Comparison of ENCODE assay signal across 22 cellular contexts in genomic region chrX:53272808-53273337, GRCh38. TPM values are rescaled to one million over a fixed set of nuclear protein-coding genes. Genes with fewer than 3 reads are reported as not detected.
DNase-seq lines count a peak whose midpoint lies in the region; ATAC-seq, FAIRE-seq and TF ChIP-seq lines count a peak whose summit lies in the region.
"Had no signal": no experiment of that assay in that cellular context is flagged by ENCODE, and none has a peak within 500 bp of the region (broad histone marks: within the 10 kb centered on the region; RNA-seq: fewer than 3 reads in every experiment).

No MANE protein-coding gene starts in this region.

- SMC1A ChIA-PET in GM12878 (lab: Charles Lee; ENCODE audit: uncharacterized antibody, unreplicated experiment) = no interaction called here

- no peak for TF ChIP-seq RAD21 in GM12878 (IDR thresholded peaks at IDR 0.05; ENCODE audit: insufficient read depth, low read depth, low read length)

- in situ Hi-C loops in GM12878 (cut with MboI) = no loop called here

- H3K4me3 ChIP-seq in HEK293 (ENCODE audit: low read depth, low read length) (no peak overlapping the region), GM12878 (no peak overlapping the region)
- H3K4me3 ChIP-seq: A549; BLaER1 treated with 17β-estradiol and CSF1 and Interleukin-3, amounts not matched to agents 10 nM and 100 nM had no signal

- RAD21 ChIA-PET in GM12878 (lab: Charles Lee; ENCODE audit: unreplicated experiment) = interaction anchor here (1.0 kb wide), 1 partner anchor 9 kb away, joined by 3 read pairs; the partner anchor contains the start of gene IQSEC2

- peaks cover 1% of the 10 kb centered on the region for H3K27me3 Mint-ChIP-seq in endothelial cell (ENCODE audit: unreplicated experiment)
- H3K27me3 Mint-ChIP-seq: B cell; CD4-positive, alpha-beta T cell had no signal

- WGBS in GM12878 (ENCODE audit: insufficient coverage, insufficient replicate concordance, low lambda C conversion rate, missing lambda C conversion rate) = 12% methylated on average over 8 of the region's 8 CpGs

- DNase-seq in GM12878 (ENCODE audit: low read depth, low spot score) (no peak), endothelial cell (ENCODE audit: low spot score) (no peak)
- no peak for DNase-seq in stimulated activated naive CD8-positive, alpha-beta T cell treated with anti-CD3 and anti-CD28 coated beads, Interleukin-15, Interleukin-2, amounts not matched to agents 100 U/mL and 50 U/mL, for 24 hours
- DNase-seq: AML-193; Caco-2; Calu3; CD4-positive, alpha-beta T cell; CD8-positive, alpha-beta T cell; DMS79 treated with DMSO at 0.1 percent for 48 hours; GF-D8 had no signal

- no peak for TF ChIP-seq EP300 in GM12878 (IDR thresholded peaks at IDR 0.05; ENCODE audit: borderline replicate concordance in 1 of 2, control insufficient read depth in 1 of 2, low read depth in 2 of 2, low read length in 2 of 2)

- no peaks in the 10 kb centered on the region for H3K36me3 Mint-ChIP-seq in endothelial cell (ENCODE audit: low read depth, unreplicated experiment)
- H3K36me3 Mint-ChIP-seq: CD8-positive, alpha-beta T cell had no signal

- BruUV-seq in GM12878 (replicated peaks; lab: Mats Ljungman, UMichigan) = no TSS peak

- H3K9me3 Mint-ChIP-seq in endothelial cell (ENCODE audit: unreplicated experiment) = no peaks in the 10 kb centered on the region
- H3K9me3 Mint-ChIP-seq: CD4-positive, alpha-beta T cell; CD8-positive, alpha-beta T cell had no signal

- H3K9me3 ChIP-seq in HEK293 (ENCODE audit: control insufficient read depth, insufficient read depth, low read depth, low read length) (no peaks in the 10 kb centered on the region), GM12878 (replicated peaks; ENCODE audit: control insufficient read depth, insufficient read depth, low read length) (no peaks in the 10 kb centered on the region)
- H3K9me3 ChIP-seq: A549; BLaER1 treated with 17β-estradiol and CSF1 and Interleukin-3, amounts not matched to agents 10 nM and 100 nM; Caco-2 had no signal

- intact Hi-C loops in GM12878 (cut with micrococcal nuclease; ENCODE audit: unreplicated experiment) = no loop called here

- H4K20me1 ChIP-seq in GM12878 (ENCODE audit: control insufficient read depth, insufficient read depth) = no peaks in the 10 kb centered on the region

- no peak overlapping the region for H3K4me2 ChIP-seq in GM12878 (ENCODE audit: control insufficient read depth, insufficient read depth)
- H3K4me2 ChIP-seq: A549; BLaER1 treated with 17β-estradiol and CSF1 and Interleukin-3, amounts not matched to agents 10 nM and 100 nM had no signal

- no peak overlapping the region for H2AFZ ChIP-seq in GM12878 (ENCODE audit: control insufficient read depth, low read depth, low read length)

- H3K27ac Mint-ChIP-seq in endothelial cell (ENCODE audit: unreplicated experiment) = peak overlapping the region; percentile 24
- H3K27ac Mint-ChIP-seq: B cell; CD4-positive, alpha-beta T cell; CD8-positive, alpha-beta T cell had no signal

- no peak for ATAC-seq in GM12878
- no peak for ATAC-seq in GM18868 (IDR thresholded peaks at IDR 0.05; ENCODE audit: unreplicated experiment)
- ATAC-seq in stimulated activated naive CD8-positive, alpha-beta T cell treated with anti-CD3 and anti-CD28 coated beads, Interleukin-15, Interleukin-2, amounts not matched to agents 100 U/mL and 50 U/mL, for 24 hours = no peak
- ATAC-seq in GM21723 (IDR thresholded peaks at IDR 0.05; ENCODE audit: unreplicated experiment) = no peak
- ATAC-seq: A549; CD8-positive, alpha-beta T cell had no signal

- H3K4me3 Mint-ChIP-seq in endothelial cell (ENCODE audit: unreplicated experiment) = no peak overlapping the region
- H3K4me3 Mint-ChIP-seq: B cell; CD4-positive, alpha-beta T cell; CD8-positive, alpha-beta T cell had no signal

- no peak for TF ChIP-seq POLR2A in GM12878 (IDR thresholded peaks at IDR 0.05; ENCODE audit: low read depth, low read length)

- H3K4me1 ChIP-seq in HEK293 (ENCODE audit: control insufficient read depth, insufficient read depth, low read length) (no peaks in the 10 kb centered on the region), GM12878 (ENCODE audit: control insufficient read depth, insufficient read depth, low read length) (no peaks in the 10 kb centered on the region)
- H3K4me1 ChIP-seq: Caco-2 had no signal

- FAIRE-seq in GM12878 (lab: Jason Lieb, UNC) = no peak
- FAIRE-seq: A549, D721Med, G401.6, GM18507, GM19239 had no signal

- CTCF ChIA-PET in HEK293 (lab: Yijun Ruan, JAX) (interaction anchor here (0.6 to 5.2 kb wide), 8 partner anchors 10 to 1869 kb away, joined by 3 to 37 read pairs (median 4); partner anchors contain the start of gene IQSEC2), GM12878 (lab: Yijun Ruan, JAX) (interaction anchor here (1.5 kb wide), 1 partner anchor 10 kb away, joined by 7 read pairs; the partner anchor contains the start of gene IQSEC2)

- TF ChIP-seq CTCF in 22Rv1 (IDR thresholded peaks at IDR 0.05) (no peak), HEK293 (tag by site-specific recombination; IDR thresholded peaks at IDR 0.05) (no peak), GM12878 (IDR thresholded peaks at IDR 0.05 in 2 of 3, conservative IDR thresholded peaks at IDR 0.05 in 1 of 3; ENCODE audit: control insufficient read depth in 2 of 3, extremely low read depth in 1 of 3, insufficient read depth in 1 of 3, low read depth in 3 of 3, low read length in 3 of 3) (no peak), endothelial cell (IDR thresholded peaks at IDR 0.05; ENCODE audit: unreplicated experiment) (no peak)

- no peaks in the 10 kb centered on the region for H3K27me3 ChIP-seq in GM12878 (replicated peaks in 1 of 2; ENCODE audit: control insufficient read depth in 2 of 2, insufficient read depth in 2 of 2, low read length in 1 of 2)

- no peaks in the 10 kb centered on the region for H3K4me1 Mint-ChIP-seq in endothelial cell (ENCODE audit: unreplicated experiment)
- H3K4me1 Mint-ChIP-seq: B cell had no signal

- H3K36me3 ChIP-seq in HEK293 (ENCODE audit: control insufficient read depth in 2 of 2, insufficient read depth in 1 of 2, low read length in 2 of 2) (no peaks in the 10 kb centered on the region), GM12878 (ENCODE audit: control insufficient read depth in 2 of 2, insufficient read depth in 2 of 2, low read length in 1 of 2) (no peaks in the 10 kb centered on the region)
- H3K36me3 ChIP-seq: BLaER1 treated with 17β-estradiol and CSF1 and Interleukin-3, amounts not matched to agents 10 nM and 100 nM had no signal

- H3K27ac ChIP-seq in 22Rv1 = peak overlapping the region; percentile 62
- no peak overlapping the region for H3K27ac ChIP-seq in HEK293 (ENCODE audit: extremely low read depth, low read depth, low read length)
- no peak overlapping the region for H3K27ac ChIP-seq in GM12878 (ENCODE audit: control insufficient read depth, insufficient read depth)
- H3K27ac ChIP-seq: A549; BLaER1 treated with 17β-estradiol and CSF1 and Interleukin-3, amounts not matched to agents 10 nM and 100 nM; C4-2B had no signal

- no peak overlapping the region for H3K9ac ChIP-seq in GM12878 (ENCODE audit: control insufficient read depth, insufficient read depth, low read length)
- H3K9ac ChIP-seq: BLaER1 treated with 17β-estradiol and CSF1 and Interleukin-3, amounts not matched to agents 10 nM and 100 nM had no signal

- POLR2A ChIA-PET in HEK293 (lab: Yijun Ruan, JAX) (interaction anchor here (1.3 kb wide), 1 partner anchor 9 kb away, joined by 4 read pairs; the partner anchor contains the start of gene IQSEC2), GM12878 (lab: Charles Lee) (no interaction called here)

- H3K79me2 ChIP-seq in GM12878 (ENCODE audit: control insufficient read depth, insufficient read depth, low read length) = no peaks in the 10 kb centered on the region

TF ChIP-seq in HEK293, 187 proteins besides CTCF, POLR2A, EP300 and RAD21 (continues in another document):
- no peak for TF ChIP-seq ZNF140 (tag by site-specific recombination; IDR thresholded peaks at IDR 0.05)

TF ChIP-seq in GM12878, 131 proteins besides CTCF, POLR2A, EP300 and RAD21 (continues in another document):
- TF ChIP-seq RAD51 (IDR thresholded peaks at IDR 0.05) = no peak

RNA-seq across cellular contexts. Expression of gene IQSEC2, which starts 8.5 kb away (rescaled TPM):
- total RNA-seq in GM12878 (2013; cell fraction: nucleolus; rRNA removed) = 0.61 and 0.98 TPM in 2 replicates
- total RNA-seq in GM12878 (2014; rRNA removed) (not detected in 2 replicates), GM12878 (2014; rRNA removed; fragmentation: Illumina TruSeq; extraction: Trizol) (not detected in 2 replicates), GM12878 (2021) (0.08 and 0.23 TPM in 2 replicates), endothelial cell (ENCODE audit: unreplicated experiment) (38.9 TPM)
- not detected for polyA plus RNA-seq in GM12878 (2011; ENCODE audit: low read depth)
- polyA plus RNA-seq in GM12878 (2011; rRNA removed) (0.04 TPM in 1 of 2 replicates, not detected in the other), GM12878 (2014; fragmentation: Illumina TruSeq; extraction: Trizol) (0.07 TPM in 1 of 2 replicates, not detected in the other), GM12878 (2014; fragmentation: Nextera tagmentation; extraction: Ambion mirVana) (under 1 TPM; 0.04 to 0.11 TPM), GM12878 (2014; rRNA removed) (0.01 and 0.22 TPM in 2 replicates), GM12878 (2016; fragmentation: Nextera tagmentation; extraction: Ambion mirVana) (under 1 TPM in 1 of 2 experiments, not detected in 1; 0.04 TPM)
- 0.05 and 0.07 TPM in 2 replicates for polyA plus RNA-seq in GM12878 (2011; cell fraction: cytosol; rRNA removed)
- 0.20 and 0.27 TPM in 2 replicates for polyA plus RNA-seq in GM12878 (2011; cell fraction: nucleus; rRNA removed)
- 0.13 and 0.18 TPM in 2 replicates for polyA plus RNA-seq in GM12878 (2012)
- polyA minus RNA-seq in GM12878 (2011; rRNA and poly(A)+ RNA removed) = not detected in 2 replicates
- not detected in 2 replicates for polyA minus RNA-seq in GM12878 (2011; cell fraction: cytosol; rRNA and poly(A)+ RNA removed)
- 0.36 TPM in 1 of 2 replicates, not detected in the other for polyA minus RNA-seq in GM12878 (2011; cell fraction: nucleus; rRNA and poly(A)+ RNA removed)

RNA-seq across cellular contexts. Expression of gene KDM5C, which starts 47.9 kb away (rescaled TPM):
- total RNA-seq in GM12878 (2013; cell fraction: nucleolus; rRNA removed) = 354 and 399 TPM in 2 replicates
- total RNA-seq in GM12878 (2014; rRNA removed) (48.0 and 59.2 TPM in 2 replicates), GM12878 (2014; rRNA removed; fragmentation: Illumina TruSeq; extraction: Trizol) (35.7 and 42.1 TPM in 2 replicates), GM12878 (2021) (99.4 and 110 TPM in 2 replicates), endothelial cell (ENCODE audit: unreplicated experiment) (132 TPM)
- polyA plus RNA-seq in GM12878 (2011; ENCODE audit: low read depth) = 34.8 TPM
- polyA plus RNA-seq in GM12878 (2011; rRNA removed) (40.2 and 88.5 TPM in 2 replicates), GM12878 (2014; fragmentation: Illumina TruSeq; extraction: Trizol) (45.1 and 51.0 TPM in 2 replicates), GM12878 (2014; fragmentation: Nextera tagmentation; extraction: Ambion mirVana) (1 to 10 TPM; 1.5 TPM), GM12878 (2014; rRNA removed) (58.5 and 64.7 TPM in 2 replicates), GM12878 (2016; fragmentation: Nextera tagmentation; extraction: Ambion mirVana) (10 to 100 TPM; 49.0 to 54.9 TPM)
- 61.8 and 80.7 TPM in 2 replicates for polyA plus RNA-seq in GM12878 (2011; cell fraction: cytosol; rRNA removed)
- 295 and 353 TPM in 2 replicates for polyA plus RNA-seq in GM12878 (2011; cell fraction: nucleus; rRNA removed)
- polyA plus RNA-seq in GM12878 (2012) = 63.5 and 69.1 TPM in 2 replicates
- 126 and 142 TPM in 2 replicates for polyA minus RNA-seq in GM12878 (2011; rRNA and poly(A)+ RNA removed)
- 51.1 and 56.4 TPM in 2 replicates for polyA minus RNA-seq in GM12878 (2011; cell fraction: cytosol; rRNA and poly(A)+ RNA removed)
- 116 and 171 TPM in 2 replicates for polyA minus RNA-seq in GM12878 (2011; cell fraction: nucleus; rRNA and poly(A)+ RNA removed)

Comparison
In these comparisons a context has a peak if more than half of its experiments do, and no peak if none do; other contexts are left out.
1. RNA of gene IQSEC2, which starts 8.5 kb away (total RNA-seq): 38.9 TPM in endothelial cell (single experiment); 0.08 to 0.98 TPM in GM12878; every median in the first group is over 10 times any median in the second.